Comparison of ENCODE assay signal across 15 cellular contexts in the genomic region with DNA sequence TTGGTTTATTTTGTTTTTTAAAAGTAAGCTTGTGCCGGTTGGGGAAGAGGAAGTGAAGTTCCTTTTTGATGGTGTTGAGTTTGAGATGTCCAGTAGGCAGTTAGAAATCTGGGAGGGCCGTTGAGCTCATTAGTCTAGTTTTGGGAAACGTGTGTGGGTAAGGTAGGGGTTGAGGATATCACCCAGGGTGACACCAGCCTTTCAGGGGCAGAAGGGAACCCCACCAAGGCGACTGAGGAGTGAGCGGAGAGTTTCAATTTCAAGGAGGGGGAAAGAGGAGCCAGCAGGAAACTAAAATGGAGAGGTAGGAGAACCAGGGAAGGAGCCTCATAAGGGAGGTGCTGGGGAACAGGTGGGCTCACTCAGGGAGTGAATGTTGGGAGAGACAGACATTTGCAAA. TPM values are rescaled to one million over a fixed set of nuclear protein-coding genes. Genes with fewer than 3 reads are reported as not detected.
A peak's percentile ranks its signal among the peaks of the same experiment; 100 is the strongest.
DNase-seq lines count a peak whose midpoint lies in the region; ATAC-seq and TF ChIP-seq lines count a peak whose summit lies in the region.
"Had no signal": no experiment of that assay in that cellular context is flagged by ENCODE, and none has a peak within 500 bp of the region (broad histone marks: within the 10 kb centered on the region; RNA-seq: fewer than 3 reads in every experiment).

No MANE protein-coding gene starts in this region.

- TF ChIP-seq CTCF in MCF 10A (IDR thresholded peaks at IDR 0.05; ENCODE audit: unreplicated experiment), result no peak
- TF ChIP-seq CTCF in GM20000 (IDR thresholded peaks at IDR 0.05; ENCODE audit: extremely low read depth, missing control alignments), result no peak

- H3K4me1 Mint-ChIP-seq in IgD-negative memory B cell, result peaks cover 62 to 73% (median 72%) of the 10 kb centered on the region in 3 donors
- peaks cover 35% of the 10 kb centered on the region for H3K4me1 Mint-ChIP-seq in MCF 10A (ENCODE audit: insufficient read depth, unreplicated experiment)
- H3K4me1 Mint-ChIP-seq in natural killer cell treated with Interleukin-12 subunit alpha and Interleukin-12 subunit beta and Interleukin-15 and Interleukin-18, amount 100 ng/mL, for 72 hours (ENCODE audit: low read depth in 2 of 2), result peaks cover 66 to 85% of the 10 kb centered on the region in 2 donors

- POLR2A ChIA-PET in MCF 10A (lab: Yijun Ruan, JAX), result interaction anchor here (1.2 to 4.3 kb wide), 3 partner anchors 11 to 23 kb away, joined by 3 to 16 read pairs (median 4); a partner anchor contains a TSS

- CTCF ChIA-PET in MCF 10A (lab: Yijun Ruan, JAX), result interaction anchor here (0.6 to 1.5 kb wide), 5 partner anchors 11 to 116 kb away, joined by 3 to 5 read pairs (median 4); no protein-coding TSS in a partner anchor

- no TSS peak for BruUV-seq in MCF 10A (replicated peaks; lab: Mats Ljungman, UMichigan)

- no peak for ATAC-seq in natural killer cell treated with Interleukin-12 subunit alpha and Interleukin-12 subunit beta and Interleukin-15 and Interleukin-18, amount 100 ng/mL, for 72 hours
- ATAC-seq: gastrocnemius medialis had no signal

- intact Hi-C loops in MCF 10A (cut with micrococcal nuclease), result no loop called here

- peak; percentile 38 for DNase-seq in NOMO-1 treated with DMSO at 0.1 percent for 48 hours (lab: John Stamatoyannopoulos, UW; ENCODE audit: unreplicated experiment)
- DNase-seq in NOMO-1 treated with dmso at 0.1 percent for 144 hours (lab: John Stamatoyannopoulos, UW; ENCODE audit: unreplicated experiment), result no peak
- DNase-seq in MCF 10A (ENCODE audit: unreplicated experiment), result no peak
- DNase-seq in natural killer cell treated with Interleukin-12 subunit alpha and Interleukin-12 subunit beta and Interleukin-15 and Interleukin-18, amount 100 ng/mL, for 72 hours (ENCODE audit: low spot score), result no peak
- no peak for DNase-seq in GM20000 (ENCODE audit: low spot score)
- no peak for DNase-seq in globus pallidus (ENCODE audit: low spot score)
- no peak for DNase-seq in NCI-H1417 treated with DMSO at 0.1 percent for 48 hours (lab: John Stamatoyannopoulos, UW)
- DNase-seq: 8988T; DMS79 treated with DMSO at 0.1 percent for 48 hours; effector CD8-positive, alpha-beta T cell; gastrocnemius medialis; MG63; OCI-M1; thyroid gland had no signal

- H3K27ac Mint-ChIP-seq in IgD-negative memory B cell, result peak overlapping the region; percentile 22 to 87 (median 86)
- H3K27ac Mint-ChIP-seq in MCF 10A (ENCODE audit: low read depth, unreplicated experiment), result peak overlapping the region; percentile 64
- H3K27ac Mint-ChIP-seq in natural killer cell treated with Interleukin-12 subunit alpha and Interleukin-12 subunit beta and Interleukin-15 and Interleukin-18, amount 100 ng/mL, for 72 hours, result peak overlapping the region; percentile 60 to 62

- no peaks in the 10 kb centered on the region for H3K27me3 Mint-ChIP-seq in IgD-negative memory B cell
- no peaks in the 10 kb centered on the region for H3K27me3 Mint-ChIP-seq in MCF 10A (ENCODE audit: insufficient read depth, unreplicated experiment)
- H3K27me3 Mint-ChIP-seq in natural killer cell treated with Interleukin-12 subunit alpha and Interleukin-12 subunit beta and Interleukin-15 and Interleukin-18, amount 100 ng/mL, for 72 hours, result no peaks in the 10 kb centered on the region

- H3K9me3 Mint-ChIP-seq in IgD-negative memory B cell (no peaks in the 10 kb centered on the region), MCF 10A (ENCODE audit: unreplicated experiment) (no peaks in the 10 kb centered on the region)
- H3K9me3 Mint-ChIP-seq in natural killer cell treated with Interleukin-12 subunit alpha and Interleukin-12 subunit beta and Interleukin-15 and Interleukin-18, amount 100 ng/mL, for 72 hours, result no peaks in the 10 kb centered on the region

- peaks cover under 1% of the 10 kb centered on the region for H3K36me3 Mint-ChIP-seq in IgD-negative memory B cell
- H3K36me3 Mint-ChIP-seq in MCF 10A (ENCODE audit: insufficient read depth, unreplicated experiment), result peaks cover 78% of the 10 kb centered on the region
- H3K36me3 Mint-ChIP-seq in natural killer cell treated with Interleukin-12 subunit alpha and Interleukin-12 subunit beta and Interleukin-15 and Interleukin-18, amount 100 ng/mL, for 72 hours, result peaks cover 23% of the 10 kb centered on the region

- H3K4me3 Mint-ChIP-seq in IgD-negative memory B cell (peak overlapping the region in 2 of 4 donors; percentile 15 to 36), MCF 10A (ENCODE audit: unreplicated experiment) (no peak overlapping the region)
- peak overlapping the region; percentile 13 for H3K4me3 Mint-ChIP-seq in natural killer cell treated with Interleukin-12 subunit alpha and Interleukin-12 subunit beta and Interleukin-15 and Interleukin-18, amount 100 ng/mL, for 72 hours

RNA-seq across cellular contexts. Expression of a gene that starts 22.7 kb away (rescaled TPM):
- 20.2 TPM for polyA plus RNA-seq in IgD-negative memory B cell
- 87.4 and 88.9 TPM in 2 replicates for total RNA-seq in MCF 10A (2022)
- total RNA-seq in natural killer cell treated with Interleukin-12 subunit alpha and Interleukin-12 subunit beta and Interleukin-15 and Interleukin-18, amount 100 ng/mL, for 72 hours, result 10 to 100 TPM; 65.5 to 72.6 TPM
